12 cellular contexts compared by ENCODE assay signal in genomic region chr7:4809091-4809591, GRCh38. TPM values are rescaled to one million over a fixed set of nuclear protein-coding genes. Genes with fewer than 3 reads are reported as not detected.
DNase-seq lines count a peak whose midpoint lies in the region; ATAC-seq and TF ChIP-seq lines count a peak whose summit lies in the region.
"Had no signal": no experiment of that assay in that cellular context is flagged by ENCODE, and none has a peak within 500 bp of the region (broad histone marks: within the 10 kb centered on the region; RNA-seq: fewer than 3 reads in every experiment).

No MANE protein-coding gene starts in this region.

- no peaks in the 10 kb centered on the region for H3K79me2 ChIP-seq in SK-N-SH (ENCODE audit: insufficient read depth)

- peak overlapping the region; percentile 57 for H3K4me3 Mint-ChIP-seq in activated T-cell treated with anti-CD3 and anti-CD28 coated beads, Interleukin-2, amount 50 U/mL, for 24 hours

- H3K27me3 Mint-ChIP-seq in activated T-cell treated with anti-CD3 and anti-CD28 coated beads, Interleukin-2, amount 50 U/mL, for 24 hours: peaks cover 32% of the 10 kb centered on the region

- no peak overlapping the region for H2AFZ ChIP-seq in SK-N-SH (ENCODE audit: low read depth)

- H3K36me3 Mint-ChIP-seq in activated T-cell treated with anti-CD3 and anti-CD28 coated beads, Interleukin-2, amount 50 U/mL, for 24 hours (ENCODE audit: low read depth): no peaks in the 10 kb centered on the region

- no peaks in the 10 kb centered on the region for H3K27me3 ChIP-seq in right atrium auricular region
- H3K27me3 ChIP-seq in thoracic aorta (replicated peaks; ENCODE audit: insufficient read depth): no peaks in the 10 kb centered on the region
- H3K27me3 ChIP-seq in SK-N-SH (ENCODE audit: insufficient read depth): no peaks in the 10 kb centered on the region
- H3K27me3 ChIP-seq: ascending aorta had no signal

- H3K4me3 ChIP-seq in right atrium auricular region (peak overlapping the region in 1 of 2 donors; percentile 14), thoracic aorta (peak overlapping the region; percentile 17), SK-N-SH (ENCODE audit: low read depth in 2 of 2, low read length in 1 of 2) (no peak overlapping the region)
- H3K4me3 ChIP-seq: ascending aorta had no signal

- H3K4me2 ChIP-seq in SK-N-SH: no peak overlapping the region

- TF ChIP-seq CTCF in right atrium auricular region (IDR thresholded peaks at IDR 0.05) (no peak), thoracic aorta (IDR thresholded peaks at IDR 0.05) (no peak), SK-N-SH (IDR thresholded peaks at IDR 0.05) (no peak)

- 94% methylated on average over 38 of the region's 38 CpGs for WGBS in SK-N-SH (ENCODE audit: low lambda C conversion rate)

- H3K27ac Mint-ChIP-seq in activated T-cell treated with anti-CD3 and anti-CD28 coated beads, Interleukin-2, amount 50 U/mL, for 24 hours: no peak overlapping the region

- H3K4me1 ChIP-seq in right atrium auricular region: no peaks in the 10 kb centered on the region
- H3K4me1 ChIP-seq in thoracic aorta (ENCODE audit: control insufficient read depth in 1 of 2, low read depth in 2 of 2): no peaks in the 10 kb centered on the region
- no peaks in the 10 kb centered on the region for H3K4me1 ChIP-seq in SK-N-SH (ENCODE audit: control insufficient read depth in 1 of 2, insufficient read depth in 2 of 2, low read depth in 1 of 2, low read length in 1 of 2)
- H3K4me1 ChIP-seq: ascending aorta had no signal

- DNase-seq in Right ventricle myocardium inferior (ENCODE audit: missing footprints) (no peak), right atrium auricular region (ENCODE audit: low spot score) (no peak), hepatic stellate cell (ENCODE audit: low spot score) (peak; percentile 45), thoracic aorta (ENCODE audit: low spot score) (no peak), AML-193 (lab: John Stamatoyannopoulos, UW) (no peak), SK-N-SH (no peak), HCEC 1CT (no peak)
- peak; percentile 50 for DNase-seq in activated T-cell treated with anti-CD3 and anti-CD28 coated beads, Interleukin-2, amount 50 U/mL, for 24 hours
- DNase-seq: NCI-H1105 treated with DMSO at 0.1 percent for 48 hours; NK-92 treated with Interleukin-12 subunit alpha and Interleukin-12 subunit beta, amount 100 ng/mL, for 24 hours had no signal

- CTCF ChIA-PET in SK-N-SH (lab: Yijun Ruan, JAX): interaction anchor here (1.2 to 2.5 kb wide), 3 partner anchors 11 to 75 kb away, joined by 6 to 19 read pairs (median 7); partner anchors contain the start of gene RADIL

- H3K9me3 ChIP-seq in right atrium auricular region (no peaks in the 10 kb centered on the region), thoracic aorta (no peaks in the 10 kb centered on the region), SK-N-SH (no peaks in the 10 kb centered on the region)
- H3K9me3 ChIP-seq: ascending aorta, left lung had no signal

- H3F3A ChIP-seq in SK-N-SH (replicated peaks; ENCODE audit: insufficient read depth): peaks cover 3% of the 10 kb centered on the region

- H3K4me1 Mint-ChIP-seq in activated T-cell treated with anti-CD3 and anti-CD28 coated beads, Interleukin-2, amount 50 U/mL, for 24 hours (ENCODE audit: low read depth): peaks cover 5% of the 10 kb centered on the region

- TF ChIP-seq RAD21 in SK-N-SH (IDR thresholded peaks at IDR 0.05; ENCODE audit: low read length): no peak

- no peaks in the 10 kb centered on the region for H4K20me1 ChIP-seq in SK-N-SH (ENCODE audit: insufficient read depth)

- TF ChIP-seq EP300 in SK-N-SH (IDR thresholded peaks at IDR 0.05; ENCODE audit: borderline replicate concordance in 1 of 2, low read depth in 1 of 2, low read length in 1 of 2): no peak

- intact Hi-C loops in Right ventricle myocardium inferior (cut with DNase I): no loop called here

- H3K27ac ChIP-seq in right atrium auricular region (peak overlapping the region in 1 of 2 donors; percentile 71), thoracic aorta (no peak overlapping the region), SK-N-SH (ENCODE audit: low read depth in 2 of 2, low read length in 1 of 2) (no peak overlapping the region)

- POLR2A ChIA-PET in SK-N-SH (lab: Yijun Ruan, JAX): no interaction called here

- H3K9me3 Mint-ChIP-seq in activated T-cell treated with anti-CD3 and anti-CD28 coated beads, Interleukin-2, amount 50 U/mL, for 24 hours: no peaks in the 10 kb centered on the region

- H3K9ac ChIP-seq in SK-N-SH: no peak overlapping the region

- no peaks in the 10 kb centered on the region for H3K9me2 ChIP-seq in SK-N-SH

- ATAC-seq in Right ventricle myocardium inferior: peak; percentile 26
- ATAC-seq in thoracic aorta (ENCODE audit: insufficient number of reproducible peaks, low FRiP score, low read depth): no peak
- ATAC-seq: left lung had no signal

- H3K36me3 ChIP-seq in right atrium auricular region: no peaks in the 10 kb centered on the region
- no peaks in the 10 kb centered on the region for H3K36me3 ChIP-seq in thoracic aorta
- no peaks in the 10 kb centered on the region for H3K36me3 ChIP-seq in SK-N-SH (replicated peaks in 1 of 2; ENCODE audit: control insufficient read depth in 1 of 2, insufficient read depth in 2 of 2, low read length in 1 of 2)
- H3K36me3 ChIP-seq: left lung had no signal

TF ChIP-seq in SK-N-SH, 30 proteins besides CTCF, POLR2A, EP300 and RAD21 (continues in another document):
- no peak for TF ChIP-seq FOXJ3 (CRISPR knock-in tag; IDR thresholded peaks at IDR 0.05)
- TF ChIP-seq TAF1 (IDR thresholded peaks at IDR 0.05; ENCODE audit: borderline replicate concordance, low read depth, low read length): no peak
- TF ChIP-seq RXRA (IDR thresholded peaks at IDR 0.05; ENCODE audit: borderline replicate concordance, low read depth): no peak
- no peak for TF ChIP-seq GATA2 (CRISPR knock-in tag; IDR thresholded peaks at IDR 0.05)
- TF ChIP-seq GABPA (IDR thresholded peaks at IDR 0.05; ENCODE audit: low read depth): no peak
- TF ChIP-seq JUND (IDR thresholded peaks at IDR 0.05): no peak
- no peak for TF ChIP-seq ZBTB33 (IDR thresholded peaks at IDR 0.05; ENCODE audit: borderline replicate concordance, low read depth)
- TF ChIP-seq USF1 (IDR thresholded peaks at IDR 0.05; ENCODE audit: borderline replicate concordance, low read depth): no peak
- TF ChIP-seq FOXM1 (IDR thresholded peaks at IDR 0.05; ENCODE audit: low read depth): no peak
- TF ChIP-seq NRF1 (IDR thresholded peaks at IDR 0.05; ENCODE audit: low read depth, low read length): no peak
- TF ChIP-seq SMC3 (IDR thresholded peaks at IDR 0.05; ENCODE audit: low read depth, low read length): no peak

RNA-seq across cellular contexts. Expression of gene AP5Z1, which starts 33.7 kb away (rescaled TPM):
- total RNA-seq in Right ventricle myocardium inferior: 14.4 TPM
- 1 to 10 TPM; 7.5 to 9.2 TPM for total RNA-seq in right atrium auricular region
- 10 to 100 TPM; 40.3 to 42.0 TPM for total RNA-seq in thoracic aorta
- 29.5 and 36.7 TPM in 2 replicates for polyA plus RNA-seq in SK-N-SH (2012; rRNA removed)
- polyA plus RNA-seq in SK-N-SH (2012; cell fraction: cytosol; rRNA removed): 5.5 and 11.0 TPM in 2 replicates
- 159 and 241 TPM in 2 replicates for polyA plus RNA-seq in SK-N-SH (2012; cell fraction: nucleus; rRNA removed)

RNA-seq across cellular contexts. Expression of gene PAPOLB, which starts 52.7 kb away (rescaled TPM):
- 0.08 TPM for total RNA-seq in Right ventricle myocardium inferior
- under 1 TPM; 0.11 to 0.28 TPM for total RNA-seq in right atrium auricular region
- total RNA-seq in thoracic aorta: 1 to 10 TPM in 1 of 2 donors, under 1 TPM in 1; 0.68 to 1.1 TPM
- polyA plus RNA-seq in SK-N-SH (2012; rRNA removed): not detected in 2 replicates
- polyA plus RNA-seq in SK-N-SH (2012; cell fraction: cytosol; rRNA removed): 0.01 TPM in 1 of 2 replicates, not detected in the other
- polyA plus RNA-seq in SK-N-SH (2012; cell fraction: nucleus; rRNA removed): 0.01 and 0.05 TPM in 2 replicates
- total RNA-seq: ascending aorta had no signal

Comparison
In these comparisons a context has a peak if more than half of its experiments do, and no peak if none do; other contexts are left out.
1. DNase-seq: peak in activated T-cell treated with anti-CD3 and anti-CD28 coated beads, Interleukin-2, amount 50 U/mL, for 24 hours (single experiment) and hepatic stellate cell (single experiment); none in Right ventricle myocardium inferior (single experiment), right atrium auricular region (single experiment), thoracic aorta (single experiment), AML-193 (0 of 2), SK-N-SH (single experiment) and HCEC 1CT (single experiment).